In the genomic region with DNA sequence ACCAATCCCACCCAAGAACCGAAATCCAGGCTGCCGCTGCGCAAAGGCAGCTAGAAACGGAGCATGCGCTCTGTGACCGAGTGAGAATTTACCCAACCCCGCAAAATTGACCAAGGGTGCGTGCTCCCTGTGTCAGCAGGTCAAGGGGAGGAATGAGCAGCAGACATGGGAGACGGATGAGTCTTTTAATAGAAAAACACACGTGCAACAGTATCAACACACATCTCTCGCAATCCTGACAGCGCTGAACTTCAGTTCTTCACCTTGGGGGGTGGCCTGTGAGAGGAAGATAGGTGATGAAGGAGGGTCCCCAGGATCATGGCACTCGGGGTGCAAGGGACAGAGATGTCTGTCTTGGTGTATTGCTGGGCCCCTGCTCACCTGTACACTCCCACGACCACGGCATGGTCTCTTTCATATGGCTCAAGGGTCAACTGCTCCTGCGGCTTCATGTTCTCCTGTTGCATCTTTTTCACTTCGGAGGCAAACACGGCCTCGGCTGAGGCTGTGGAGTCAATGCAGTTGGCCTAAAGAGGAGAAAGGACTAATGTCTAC, we compare ENCODE assay signal across 8 cellular contexts. TPM values are rescaled to one million over a fixed set of nuclear protein-coding genes. Genes with fewer than 3 reads are reported as not detected.
DNase-seq lines count a peak whose midpoint lies in the region; ATAC-seq and TF ChIP-seq lines count a peak whose summit lies in the region.

No MANE protein-coding gene starts in this region.

- peak overlapping the region; percentile 80 for H4K8ac ChIP-seq in trophoblast cell (ENCODE audit: low read depth, low read length)

- 0 out of 2 replicates have a peak overlapping the region, but pooled peaks have one; percentile 22 for H3K4me2 ChIP-seq in PC-3 (ENCODE audit: low read length)
- peak overlapping the region; percentile 38 for H3K4me2 ChIP-seq in trophoblast cell (ENCODE audit: low read length)

- H3K9me2 ChIP-seq in PC-3 (replicated peaks; ENCODE audit: low read length): no peaks in the 10 kb centered on the region

- no peaks in the 10 kb centered on the region for H3K27me3 ChIP-seq in PC-3 (ENCODE audit: low read length)
- no peaks in the 10 kb centered on the region for H3K27me3 ChIP-seq in trophoblast cell (ENCODE audit: insufficient read depth, low read length)

- 0 out of 2 replicates have a peak, but pooled peaks cover 2% of the 10 kb centered on the region for H4K20me1 ChIP-seq in PC-3 (ENCODE audit: low read length)

- no peak overlapping the region for H3K14ac ChIP-seq in trophoblast cell (ENCODE audit: low read length)

- peaks cover 37% of the 10 kb centered on the region for H3K36me3 ChIP-seq in PC-3 (ENCODE audit: low read depth, low read length)
- H3K36me3 ChIP-seq in trophoblast cell (ENCODE audit: control insufficient read depth in 1 of 2, insufficient read depth in 2 of 2, low read length in 2 of 2): peaks cover 43 to 62% of the 10 kb centered on the region in 2 experiments

- H3K4ac ChIP-seq in trophoblast cell (ENCODE audit: low read depth, low read length): no peak overlapping the region

- H2AFZ ChIP-seq in PC-3 (ENCODE audit: low read length) (no peak overlapping the region), trophoblast cell (ENCODE audit: insufficient read depth, low read length, poor library complexity) (peak overlapping the region; percentile 58)

- no peak overlapping the region for H2BK5ac ChIP-seq in trophoblast cell (ENCODE audit: low read depth, low read length, poor library complexity)

- CTCF ChIA-PET in PC-3 (lab: Charles Lee): interaction anchor here (0.9 to 1.1 kb wide), 2 partner anchors 11 to 136 kb away, joined by 3 to 4 read pairs; no protein-coding TSS in a partner anchor

- H3K9ac ChIP-seq in PC-3 (ENCODE audit: low read length): no peak overlapping the region
- no peak overlapping the region for H3K9ac ChIP-seq in trophoblast cell (ENCODE audit: low read length)

- TF ChIP-seq CTCF in PC-3 (conservative IDR thresholded peaks at IDR 0.05; ENCODE audit: low read depth, low read length): no peak

- peaks cover 3% of the 10 kb centered on the region for H3K79me1 ChIP-seq in trophoblast cell (ENCODE audit: low read length)

- H3K4me3 ChIP-seq in PC-3 (ENCODE audit: low read length): peak overlapping the region; percentile 73; the same call in 1 of the 2 replicates
- H3K4me3 ChIP-seq in trophoblast cell (ENCODE audit: low read depth, low read length): no peak overlapping the region

- peaks cover 4% of the 10 kb centered on the region; the same call in 1 of the 2 replicates for H3K4me1 ChIP-seq in PC-3 (ENCODE audit: insufficient read depth, low read length)
- H3K4me1 ChIP-seq in trophoblast cell (ENCODE audit: control insufficient read depth in 1 of 2, insufficient read depth in 2 of 2, low read length in 2 of 2): peaks cover 5 to 10% of the 10 kb centered on the region in 2 experiments

- H2BK12ac ChIP-seq in trophoblast cell (ENCODE audit: low read length): no peak overlapping the region

- DNase-seq in PC-3: no peak
- DNase-seq in epithelial cell of prostate (ENCODE audit: low read depth, low spot score): no peak
- no peak for DNase-seq in trophoblast cell
- no peak for DNase-seq in A172 (ENCODE audit: low spot score)
- DNase-seq in iPS-NIHi7 (ENCODE audit: extremely low spot score): no peak

- BruUV-seq in PC-3 (replicated peaks; lab: Mats Ljungman, UMichigan): no TSS peak

- peak overlapping the region; percentile 5 for H2AK5ac ChIP-seq in trophoblast cell (ENCODE audit: low read length)

- no peaks in the 10 kb centered on the region for H3K9me3 ChIP-seq in PC-3 (ENCODE audit: low read length)
- H3K9me3 ChIP-seq in trophoblast cell (ENCODE audit: insufficient read depth, low read depth, low read length): peaks cover 2% of the 10 kb centered on the region

- peak overlapping the region; percentile 8 for H4K91ac ChIP-seq in trophoblast cell (ENCODE audit: low read depth, low read length)

- peaks cover 4% of the 10 kb centered on the region; the same call in 1 of the 2 replicates for H3K79me2 ChIP-seq in PC-3 (ENCODE audit: low read length)
- H3K79me2 ChIP-seq in trophoblast cell (ENCODE audit: control insufficient read depth, insufficient read depth, low read length, poor library complexity): peaks cover 5% of the 10 kb centered on the region

- no peak overlapping the region for H3K23ac ChIP-seq in trophoblast cell (ENCODE audit: low read length)

- H4K12ac ChIP-seq in trophoblast cell (ENCODE audit: low read depth, low read length): peak overlapping the region; percentile 31

- peak; percentile 1 for ATAC-seq in GM18502 (IDR thresholded peaks at IDR 0.05; ENCODE audit: poor library complexity, unreplicated experiment)
- no peak for ATAC-seq in PC-3
- ATAC-seq in HG02623 (IDR thresholded peaks at IDR 0.05; ENCODE audit: unreplicated experiment): no peak
- ATAC-seq in GM18511 (IDR thresholded peaks at IDR 0.05; ENCODE audit: unreplicated experiment): no peak

- intact Hi-C loops in PC-3 (cut with micrococcal nuclease): no loop called here

- no peaks in the 10 kb centered on the region for H3F3A ChIP-seq in PC-3 (ENCODE audit: low read length, unreplicated experiment)

- WGBS in trophoblast cell (ENCODE audit: extremely low coverage, insufficient coverage, insufficient read length): no CpG with 5 or more reads among the region's 19 CpGs

- POLR2A ChIA-PET in PC-3 (lab: Charles Lee; ENCODE audit: unreplicated experiment): interaction anchor here (1.2 kb wide), 1 partner anchor 398 kb away, joined by 3 read pairs; the partner anchor contains the start of gene RPS16

- H3K18ac ChIP-seq in trophoblast cell (ENCODE audit: low read length): no peak overlapping the region

- no peak overlapping the region for H3K27ac ChIP-seq in PC-3 (ENCODE audit: low read length)
- peak overlapping the region; percentile 59 for H3K27ac ChIP-seq in epithelial cell of prostate
- H3K27ac ChIP-seq in trophoblast cell (ENCODE audit: low read depth, low read length): no peak overlapping the region

- no peak overlapping the region for H2BK120ac ChIP-seq in trophoblast cell (ENCODE audit: insufficient read depth, low read length, poor library complexity)

RNA-seq across cellular contexts. Expression of gene DYRK1B, which starts 0.4 kb away (rescaled TPM):
- 2.4 and 2.8 TPM in 2 replicates for total RNA-seq in PC-3 (2014; rRNA removed)
- polyA plus RNA-seq in trophoblast cell (2013): 16.6 and 16.9 TPM in 2 replicates
- total RNA-seq in A172 (2014; rRNA removed; shearing (Covaris generic)): 12.5 and 13.0 TPM in 2 replicates

RNA-seq across cellular contexts. Expression of gene FBL, which starts 11.8 kb away (rescaled TPM):
- 186 and 270 TPM in 2 replicates for total RNA-seq in PC-3 (2014; rRNA removed)
- polyA plus RNA-seq in trophoblast cell (2013): 183 and 189 TPM in 2 replicates
- 168 and 192 TPM in 2 replicates for total RNA-seq in A172 (2014; rRNA removed; shearing (Covaris generic))

RNA-seq across cellular contexts. Expression of gene LEUTX, which starts 55.7 kb away (rescaled TPM):
- not detected in 2 replicates for total RNA-seq in PC-3 (2014; rRNA removed)
- polyA plus RNA-seq in trophoblast cell (2013): not detected in 2 replicates
- total RNA-seq in A172 (2014; rRNA removed; shearing (Covaris generic)): not detected in 2 replicates
